ENCODE assay signal across 1 cellular context in the genomic region with DNA sequence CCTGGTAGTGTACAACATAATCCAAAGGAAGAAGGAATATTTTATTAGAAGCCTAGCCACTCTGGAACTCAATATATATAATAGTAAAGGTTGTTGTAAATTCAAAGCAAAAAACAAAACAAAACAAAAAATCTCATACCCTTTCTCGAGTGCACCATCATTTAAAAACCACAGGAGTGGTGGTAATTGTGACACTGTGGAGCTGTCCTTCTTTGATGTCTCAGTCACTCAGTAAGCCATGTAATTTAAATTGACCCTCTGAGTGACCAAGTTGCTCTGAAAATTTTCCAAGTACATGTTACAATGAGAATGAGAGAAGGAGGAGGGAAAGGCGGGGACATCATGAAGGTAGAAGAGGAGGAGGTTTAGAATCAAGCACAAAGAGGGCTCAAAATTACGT.
TF ChIP-seq lines count a peak whose summit lies in the region.

No MANE protein-coding gene starts in this region.

TF ChIP-seq in H1, 55 proteins besides CTCF, POLR2A, EP300 and RAD21:
- TF ChIP-seq TAF7 (optimal IDR thresholded peaks at IDR 0.05; ENCODE audit: borderline replicate concordance, low read depth, low read length) (no peak), SAP30 (IDR thresholded peaks at IDR 0.05; ENCODE audit: insufficient read depth, insufficient replicate concordance, low read length) (no peak), BCL11A (IDR thresholded peaks at IDR 0.05; ENCODE audit: low read depth in 2 of 2, low read length in 2 of 2) (no peak), CBX5 (IDR thresholded peaks at IDR 0.05; ENCODE audit: low read depth, low read length) (no peak), GTF2F1 (IDR thresholded peaks at IDR 0.05; ENCODE audit: borderline replicate concordance, low read depth, low read length) (no peak), RBBP5 (IDR thresholded peaks at IDR 0.05; ENCODE audit: borderline replicate concordance, low read depth, low read length) (no peak), POLR2AphosphoS5 (IDR thresholded peaks at IDR 0.05; ENCODE audit: low read depth, low read length) (no peak), KDM1A (IDR thresholded peaks at IDR 0.05; ENCODE audit: borderline replicate concordance, low read length) (no peak), RNF2 (IDR thresholded peaks at IDR 0.05; ENCODE audit: borderline replicate concordance, low read depth, low read length, missing control alignments, poor library complexity, severe bottlenecking) (no peak), CEBPB (IDR thresholded peaks at IDR 0.05; ENCODE audit: low read depth, low read length) (no peak), RFX5 (IDR thresholded peaks at IDR 0.05; ENCODE audit: borderline replicate concordance, low read depth, low read length) (no peak), MAFK (IDR thresholded peaks at IDR 0.05; ENCODE audit: low read depth, low read length) (no peak), SIN3A (conservative IDR thresholded peaks at IDR 0.05 in 1 of 2, IDR thresholded peaks at IDR 0.05 in 1 of 2; ENCODE audit: low read depth in 1 of 2, low read length in 2 of 2) (no peak), TAF1 (IDR thresholded peaks at IDR 0.05; ENCODE audit: low read depth, low read length) (no peak), NANOG (IDR thresholded peaks at IDR 0.05; ENCODE audit: insufficient read depth, low read depth, low read length, poor library complexity, severe bottlenecking) (no peak), CHD1 (IDR thresholded peaks at IDR 0.05; ENCODE audit: low read depth, low read length) (no peak), EGR1 (IDR thresholded peaks at IDR 0.05; ENCODE audit: borderline replicate concordance, low read depth, low read length) (no peak), GABPA (IDR thresholded peaks at IDR 0.05; ENCODE audit: borderline replicate concordance, insufficient read depth, low read length) (no peak), POU5F1 (IDR thresholded peaks at IDR 0.05; ENCODE audit: low read depth, low read length) (no peak)
- TF ChIP-seq, protein P1, sequence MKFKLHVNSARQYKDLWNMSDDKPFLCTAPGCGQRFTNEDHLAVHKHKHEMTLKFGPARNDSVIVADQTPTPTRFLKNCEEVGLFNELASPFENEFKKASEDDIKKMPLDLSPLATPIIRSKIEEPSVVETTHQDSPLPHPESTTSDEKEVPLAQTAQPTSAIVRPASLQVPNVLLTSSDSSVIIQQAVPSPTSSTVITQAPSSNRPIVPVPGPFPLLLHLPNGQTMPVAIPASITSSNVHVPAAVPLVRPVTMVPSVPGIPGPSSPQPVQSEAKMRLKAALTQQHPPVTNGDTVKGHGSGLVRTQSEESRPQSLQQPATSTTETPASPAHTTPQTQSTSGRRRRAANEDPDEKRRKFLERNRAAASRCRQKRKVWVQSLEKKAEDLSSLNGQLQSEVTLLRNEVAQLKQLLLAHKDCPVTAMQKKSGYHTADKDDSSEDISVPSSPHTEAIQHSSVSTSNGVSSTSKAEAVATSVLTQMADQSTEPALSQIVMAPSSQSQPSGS (IDR thresholded peaks at IDR 0.05; ENCODE audit: low read length) = no peak
